In genomic region chr13:41456768-41457588, GRCh38 we compare ENCODE assay signal across 8 cellular contexts. TPM values are rescaled to one million over a fixed set of nuclear protein-coding genes. Genes with fewer than 3 reads are reported as not detected.
DNase-seq lines count a peak whose midpoint lies in the region; ATAC-seq lines count a peak whose summit lies in the region.

RGCC (plus strand) TSS chr13:41457550; CDS start chr13:41457708, 158 bp downstream.

- H3K27ac Mint-ChIP-seq in activated CD4-positive, alpha-beta memory T cell treated with anti-CD3 and anti-CD28 coated beads for 36 hours: peak within 1 kb of the TSS; percentile 97

- ATAC-seq in GM21723 (IDR thresholded peaks at IDR 0.05; ENCODE audit: unreplicated experiment): peak; percentile 69

- peaks cover 9% of the 10 kb centered on the region for H3K9me3 Mint-ChIP-seq in activated CD4-positive, alpha-beta memory T cell treated with anti-CD3 and anti-CD28 coated beads for 36 hours

- POLR2A ChIA-PET in activated CD4-positive, alpha-beta memory T cell treated with anti-CD3 and anti-CD28 coated beads for 36 hours (lab: Charles Lee): interaction anchor here (0.8 to 2.8 kb wide), 7 partner anchors 8 to 815 kb away, joined by 3 to 14 read pairs (median 4); partner anchors contain the start of gene AKAP11

- CTCF ChIA-PET in activated CD4-positive, alpha-beta memory T cell treated with anti-CD3 and anti-CD28 coated beads for 36 hours (lab: Charles Lee): interaction anchor here (0.7 to 3.5 kb wide), 4 partner anchors 8 to 98 kb away, joined by 3 to 24 read pairs (median 5); no protein-coding TSS in a partner anchor

- H3K4me1 Mint-ChIP-seq in activated CD4-positive, alpha-beta memory T cell treated with anti-CD3 and anti-CD28 coated beads for 36 hours (ENCODE audit: low read depth): peaks cover 41% of the 10 kb centered on the region

- DNase-seq in ELR (ENCODE audit: low read depth): peak; percentile 62
- peak; percentile 55 for DNase-seq in M059J (ENCODE audit: low read depth)
- peak; percentile 97 for DNase-seq in activated CD4-positive, alpha-beta memory T cell treated with anti-CD3 and anti-CD28 coated beads for 36 hours
- DNase-seq in ecto neural progenitor cell (ENCODE audit: low spot score): peak; percentile 83
- DNase-seq in lung microvascular endothelial cell (ENCODE audit: low read depth in 2 of 2): peak; percentile 65 to 86
- DNase-seq in stimulated activated CD4-positive, alpha-beta T cell treated with anti-CD3 and anti-CD28 coated beads, TNF-alpha, amount 100 ng/mL, for 24 hours (ENCODE audit: low read depth in 3 of 3): peak; percentile 83 to 95 (median 88)
- DNase-seq in SHP77 treated with DMSO at 0.1 percent for 48 hours (lab: John Stamatoyannopoulos, UW): no peak

- H3K27me3 Mint-ChIP-seq in activated CD4-positive, alpha-beta memory T cell treated with anti-CD3 and anti-CD28 coated beads for 36 hours: peaks cover 2% of the 10 kb centered on the region

- peak within 1 kb of the TSS; percentile 87 for H3K4me3 Mint-ChIP-seq in activated CD4-positive, alpha-beta memory T cell treated with anti-CD3 and anti-CD28 coated beads for 36 hours

- intact Hi-C loops in activated CD4-positive, alpha-beta memory T cell treated with anti-CD3 and anti-CD28 coated beads for 36 hours (cut with micrococcal nuclease): loop anchor here (1.0 to 10.0 kb wide), 3 partner anchors 8 to 588 kb away; partner anchors contain the start of genes DGKH and WBP4

- H3K36me3 Mint-ChIP-seq in activated CD4-positive, alpha-beta memory T cell treated with anti-CD3 and anti-CD28 coated beads for 36 hours: peaks cover 26% of the 10 kb centered on the region

RNA-seq across cellular contexts. Expression of gene RGCC, which starts in this region (rescaled TPM):
- total RNA-seq in M059J (2014; rRNA removed; shearing (Covaris generic)): 2.3 and 4.1 TPM in 2 replicates
- 10 to 100 TPM; 94.8 to 96.8 TPM for total RNA-seq in activated CD4-positive, alpha-beta memory T cell treated with anti-CD3 and anti-CD28 coated beads for 36 hours
- total RNA-seq in lung microvascular endothelial cell: 27.6 and 144 TPM in 2 replicates
